In genomic region chr12:68414988-68415387, GRCh38 we compare ENCODE assay signal across 1 cellular context.
TF ChIP-seq lines count a peak whose summit lies in the region.

No MANE protein-coding gene starts in this region.

TF ChIP-seq in GM23338, 12 proteins besides CTCF, POLR2A, EP300 and RAD21 (continued from another document):
- TF ChIP-seq ZNF462 (CRISPR knock-in tag; IDR thresholded peaks at IDR 0.05) (no peak), CREB1 (CRISPR knock-in tag; IDR thresholded peaks at IDR 0.05; ENCODE audit: low read depth) (no peak), REST (IDR thresholded peaks at IDR 0.05; ENCODE audit: unreplicated experiment) (no peak), STAT1 (IDR thresholded peaks at IDR 0.05; ENCODE audit: unreplicated experiment) (no peak), ETS1 (IDR thresholded peaks at IDR 0.05) (no peak)
TF ChIP-seq in GM23338: peak in this region for 0.
